1 cellular context compared by ENCODE assay signal in genomic region chr7:4753610-4754432, GRCh38.
TF ChIP-seq lines count a peak whose summit lies in the region.

No MANE protein-coding gene starts in this region.

TF ChIP-seq in K562, 482 proteins besides CTCF, POLR2A, EP300 and RAD21 (continued from another document and continues in another):
- TF ChIP-seq KLF1 (tag; IDR thresholded peaks at IDR 0.05) (0 out of 2 replicates have a peak, but pooled peaks have one; percentile 21), ARID1B (IDR thresholded peaks at IDR 0.05) (no peak), MEF2A (IDR thresholded peaks at IDR 0.05; ENCODE audit: control insufficient read depth, low read depth, low read length) (no peak), RBM39 (optimal IDR thresholded peaks at IDR 0.05; ENCODE audit: low read depth, low read length) (no peak), RB1 (IDR thresholded peaks at IDR 0.05; ENCODE audit: low read depth) (peak; percentile 38; the same call in 1 of the 2 replicates), SMC3 (conservative IDR thresholded peaks at IDR 0.05; ENCODE audit: insufficient read depth, low read depth, low read length) (peak; percentile 86), FOXP4 (CRISPR knock-in tag; IDR thresholded peaks at IDR 0.05; ENCODE audit: borderline replicate concordance) (no peak), CTCFL (IDR thresholded peaks at IDR 0.05; ENCODE audit: borderline replicate concordance, insufficient read depth, low read depth, low read length, poor library complexity, severe bottlenecking) (peak; percentile 77), NUFIP1 (IDR thresholded peaks at IDR 0.05; ENCODE audit: partially characterized antibody) (no peak), SNAPC5 (CRISPR knock-in tag; IDR thresholded peaks at IDR 0.05) (no peak), ZKSCAN8 (CRISPR knock-in tag; IDR thresholded peaks at IDR 0.05) (no peak), CCAR2 (IDR thresholded peaks at IDR 0.05; ENCODE audit: low read depth, low read length) (no peak), ILK (tag; IDR thresholded peaks at IDR 0.05; ENCODE audit: borderline replicate concordance, low read depth) (no peak), JUNB (CRISPR knock-in tag; conservative IDR thresholded peaks at IDR 0.05) (no peak), MYNN (IDR thresholded peaks at IDR 0.05) (0 out of 2 replicates have a peak, but pooled peaks have one; percentile 31), MYNN (CRISPR knock-in tag; IDR thresholded peaks at IDR 0.05) (no peak), ZNF79 (CRISPR knock-in tag; IDR thresholded peaks at IDR 0.05; ENCODE audit: low read depth) (no peak), SMARCA4 (IDR thresholded peaks at IDR 0.05) (peak; percentile 70), ZNF785 (CRISPR knock-in tag; IDR thresholded peaks at IDR 0.05) (no peak), MTA3 (IDR thresholded peaks at IDR 0.05; ENCODE audit: borderline replicate concordance) (no peak), BRCA1 (IDR thresholded peaks at IDR 0.05) (no peak), BRCA1 (CRISPR knock-in tag; IDR thresholded peaks at IDR 0.05) (no peak), BCOR (IDR thresholded peaks at IDR 0.05) (no peak), RBM22 (IDR thresholded peaks at IDR 0.05; ENCODE audit: low read depth, low read length, poor library complexity, severe bottlenecking) (peak; percentile 88), JUN (IDR thresholded peaks at IDR 0.05; ENCODE audit: borderline replicate concordance, low read depth, low read length) (no peak), JUN (CRISPR knock-in tag; IDR thresholded peaks at IDR 0.05; ENCODE audit: borderline replicate concordance) (no peak), NFXL1 (CRISPR knock-in tag; IDR thresholded peaks at IDR 0.05) (no peak), MAFF (IDR thresholded peaks at IDR 0.05; ENCODE audit: low read length) (no peak), NCOA6 (IDR thresholded peaks at IDR 0.05) (no peak), TRIM25 (IDR thresholded peaks at IDR 0.05; ENCODE audit: borderline replicate concordance) (no peak), ZSCAN32 (CRISPR knock-in tag; IDR thresholded peaks at IDR 0.05) (no peak), SLC30A9 (CRISPR knock-in tag; IDR thresholded peaks at IDR 0.05) (no peak), SMARCE1 (IDR thresholded peaks at IDR 0.05) (no peak), CREM (IDR thresholded peaks at IDR 0.05; ENCODE audit: low read depth) (0 out of 2 replicates have a peak, but pooled peaks have one; percentile 18), SMAD3 (CRISPR knock-in tag; conservative IDR thresholded peaks at IDR 0.05) (no peak), CHCHD3 (CRISPR knock-in tag; IDR thresholded peaks at IDR 0.05) (no peak), ETS1 (conservative IDR thresholded peaks at IDR 0.05; ENCODE audit: control insufficient read depth, low read depth, low read length) (no peak), TEAD4 (IDR thresholded peaks at IDR 0.05; ENCODE audit: low read length) (no peak), TEAD4 (CRISPR knock-in tag; IDR thresholded peaks at IDR 0.05; ENCODE audit: borderline replicate concordance) (no peak), JUND (IDR thresholded peaks at IDR 0.05; ENCODE audit: borderline replicate concordance, low read depth, low read length) (0 out of 2 replicates have a peak, but pooled peaks have one; percentile 16), JUND (tag; IDR thresholded peaks at IDR 0.05; ENCODE audit: borderline replicate concordance, low read depth, low read length) (no peak; the same call in 2 of the 3 replicates), TOE1 (IDR thresholded peaks at IDR 0.05; ENCODE audit: borderline replicate concordance) (no peak), TOE1 (CRISPR knock-in tag; IDR thresholded peaks at IDR 0.05; ENCODE audit: borderline replicate concordance, low read depth) (no peak), POLR2H (tag; IDR thresholded peaks at IDR 0.05; ENCODE audit: low read depth) (no peak), IFI16 (CRISPR knock-in tag; IDR thresholded peaks at IDR 0.05) (no peak), ZNF12 (CRISPR knock-in tag; IDR thresholded peaks at IDR 0.05) (no peak), MAX (CRISPR knock-in tag; IDR thresholded peaks at IDR 0.05) (0 out of 2 replicates have a peak, but pooled peaks have one; percentile 9), ZNF668 (CRISPR knock-in tag; IDR thresholded peaks at IDR 0.05) (no peak), NFYB (IDR thresholded peaks at IDR 0.05; ENCODE audit: extremely low read depth, insufficient read length) (no peak), DMBX1 (CRISPR knock-in tag; IDR thresholded peaks at IDR 0.05; ENCODE audit: borderline replicate concordance) (no peak), L3MBTL2 (IDR thresholded peaks at IDR 0.05) (no peak), RREB1 (CRISPR knock-in tag; IDR thresholded peaks at IDR 0.05) (no peak), TSC22D4 (tag; IDR thresholded peaks at IDR 0.05) (no peak), HDAC1 (IDR thresholded peaks at IDR 0.05) (no peak), MED1 (CRISPR knock-in tag; IDR thresholded peaks at IDR 0.05; ENCODE audit: borderline replicate concordance) (no peak), ZNF518B (CRISPR knock-in tag; IDR thresholded peaks at IDR 0.05) (no peak), FOXM1 (IDR thresholded peaks at IDR 0.05; ENCODE audit: low read depth) (no peak), FOXM1 (CRISPR knock-in tag; IDR thresholded peaks at IDR 0.05; ENCODE audit: low read depth) (no peak), STAG1 (CRISPR knock-in tag; IDR thresholded peaks at IDR 0.05; ENCODE audit: borderline replicate concordance) (peak; percentile 31; the same call in 1 of the 2 replicates), PCBP1 (IDR thresholded peaks at IDR 0.05; ENCODE audit: low read depth, low read length, poor library complexity, severe bottlenecking) (no peak)
